Comparison of ENCODE assay signal across 34 cellular contexts in the genomic region with DNA sequence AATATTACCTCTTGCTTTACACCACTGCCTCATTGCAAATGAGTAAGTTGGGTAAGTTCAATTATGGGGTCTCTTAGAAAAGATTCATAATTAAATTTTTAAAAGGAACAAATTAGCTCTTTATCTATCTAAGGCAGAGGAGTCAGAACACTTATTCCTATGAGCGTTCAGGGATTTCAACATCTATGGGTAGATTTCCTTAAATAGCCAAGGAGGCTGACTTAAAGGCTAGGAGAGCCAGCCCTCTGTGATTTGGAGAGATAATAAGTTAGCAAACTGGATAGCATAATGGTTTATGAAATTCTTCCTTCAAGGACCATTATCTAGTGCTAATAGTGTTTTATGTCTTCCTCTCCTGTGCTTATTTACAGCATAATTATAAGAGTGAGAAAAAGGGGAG.
"Had no signal": no experiment of that assay in that cellular context is flagged by ENCODE, and none has a peak within 500 bp of the region (broad histone marks: within the 10 kb centered on the region; RNA-seq: fewer than 3 reads in every experiment).

No MANE protein-coding gene starts in this region.

- H3K9me3 ChIP-seq: adrenal gland, body of pancreas, esophagus muscularis mucosa, gastrocnemius medialis, heart left ventricle had no signal

- H3K27me3 ChIP-seq: adrenal gland, body of pancreas, esophagus muscularis mucosa, gastrocnemius medialis, heart left ventricle had no signal

- H3K36me3 ChIP-seq: adrenal gland, esophagus muscularis mucosa, gastrocnemius medialis, heart left ventricle had no signal

- H3K27ac ChIP-seq: adrenal gland, body of pancreas, esophagus muscularis mucosa, foreskin keratinocyte, heart left ventricle had no signal

- H3K4me3 ChIP-seq: adrenal gland, body of pancreas, esophagus muscularis mucosa, gastrocnemius medialis, heart left ventricle had no signal

- H3K9me3 Mint-ChIP-seq: activated CD4-positive, alpha-beta memory T cell treated with anti-CD3 and anti-CD28 coated beads for 36 hours; activated CD4-positive, alpha-beta T cell treated with anti-CD3 and anti-CD28 coated beads, Interleukin-2, amount 10 ng/mL, durations not matched to agents 24 days and 14 days; activated naive CD4-positive, alpha-beta T cell treated with anti-CD3 and anti-CD28 coated beads for 36 hours; activated naive CD4-positive, alpha-beta T cell treated with anti-CD3 and anti-CD28 coated beads, Interleukin-2, amount 50 U/mL, for 24 hours; activated naive CD8-positive, alpha-beta T cell treated with anti-CD3 and anti-CD28 coated beads for 36 hours; activated naive CD8-positive, alpha-beta T cell treated with anti-CD3 and anti-CD28 coated beads, Interleukin-2, amount 50 U/mL, for 24 hours; activated T-helper 1 cell treated with anti-CD3 and anti-CD28 coated beads, Interleukin-12 subunit alpha, Interleukin-12 subunit beta, Interleukin-2, Interleukin-4 antibody, amounts not matched to agents 30 ng/mL and 10 ng/mL and 1 ng/mL, durations not matched to agents 14 hours and 24 hours and 36 hours; activated T-helper 2 cell treated with anti-CD3 and anti-CD28 coated beads, Interferon-gamma antibody, Interleukin-2, Interleukin-4, amounts not matched to agents 10 μg/mL and 5 μg/mL and 100 μg/mL, durations not matched to agents 14 hours and 24 hours and 36 hours; effector memory CD8-positive, alpha-beta T cell; T-helper 2 cell treated with Interferon-gamma antibody and Interleukin-4, amounts not matched to agents 5 μg/mL and 100 μg/mL, for 36 hours had no signal

- ATAC-seq: activated CD4-positive, alpha-beta T cell treated with anti-CD3 and anti-CD28 coated beads for 36 hours; activated CD8-positive, alpha-beta memory T cell treated with anti-CD3 and anti-CD28 coated beads, Interleukin-2, amount 10 ng/mL, durations not matched to agents 7 days and 5 days; activated CD8-positive, alpha-beta T cell treated with anti-CD3 and anti-CD28 coated beads, Interleukin-2, amount 10 ng/mL, durations not matched to agents 7 days and 5 days; activated naive CD8-positive, alpha-beta T cell treated with anti-CD3 and anti-CD28 coated beads, Interleukin-2, amount 50 U/mL, for 24 hours; body of pancreas; effector memory CD8-positive, alpha-beta T cell; foreskin keratinocyte; heart left ventricle; T-helper 17 cell had no signal

- H3K36me3 Mint-ChIP-seq: activated CD4-positive, alpha-beta memory T cell treated with anti-CD3 and anti-CD28 coated beads for 36 hours; activated CD8-positive, alpha-beta memory T cell treated with anti-CD3 and anti-CD28 coated beads, Interleukin-2, amount 10 ng/mL, durations not matched to agents 7 days and 5 days; activated naive CD4-positive, alpha-beta T cell treated with anti-CD3 and anti-CD28 coated beads, Interleukin-2, amount 50 U/mL, for 24 hours; activated naive CD8-positive, alpha-beta T cell treated with anti-CD3 and anti-CD28 coated beads for 36 hours had no signal

- H3K4me1 ChIP-seq: adrenal gland, body of pancreas, foreskin keratinocyte, heart left ventricle had no signal

- H3K4me1 Mint-ChIP-seq: activated naive CD4-positive, alpha-beta T cell treated with anti-CD3 and anti-CD28 coated beads, Interleukin-2, amount 50 U/mL, for 24 hours; T-helper 17 cell had no signal

- H3K4me3 Mint-ChIP-seq: activated CD4-positive, alpha-beta memory T cell treated with anti-CD3 and anti-CD28 coated beads for 36 hours; activated CD4-positive, alpha-beta T cell treated with anti-CD3 and anti-CD28 coated beads for 36 hours; activated CD4-positive, alpha-beta T cell treated with anti-CD3 and anti-CD28 coated beads, Interleukin-2, amount 10 ng/mL, durations not matched to agents 24 days and 14 days; activated CD8-positive, alpha-beta memory T cell treated with anti-CD3 and anti-CD28 coated beads, Interleukin-2, amount 10 ng/mL, durations not matched to agents 7 days and 5 days; activated CD8-positive, alpha-beta T cell treated with anti-CD3 and anti-CD28 coated beads, Interleukin-2, amount 10 ng/mL, durations not matched to agents 7 days and 5 days; activated naive CD4-positive, alpha-beta T cell treated with anti-CD3 and anti-CD28 coated beads for 36 hours; activated naive CD4-positive, alpha-beta T cell treated with anti-CD3 and anti-CD28 coated beads, Interleukin-2, amount 50 U/mL, for 24 hours; activated naive CD8-positive, alpha-beta T cell treated with anti-CD3 and anti-CD28 coated beads for 36 hours; activated naive CD8-positive, alpha-beta T cell treated with anti-CD3 and anti-CD28 coated beads, Interleukin-2, amount 50 U/mL, for 24 hours; activated T-helper 1 cell treated with anti-CD3 and anti-CD28 coated beads, Interleukin-12 subunit alpha, Interleukin-12 subunit beta, Interleukin-2, Interleukin-4 antibody, amounts not matched to agents 30 ng/mL and 10 ng/mL and 1 ng/mL, durations not matched to agents 14 hours and 24 hours and 36 hours; effector memory CD8-positive, alpha-beta T cell; T-helper 17 cell; T-helper 2 cell treated with Interferon-gamma antibody and Interleukin-4, amounts not matched to agents 5 μg/mL and 100 μg/mL, for 36 hours had no signal

- DNase-seq: activated CD4-positive, alpha-beta memory T cell treated with anti-CD3 and anti-CD28 coated beads for 36 hours; activated CD4-positive, alpha-beta T cell treated with anti-CD3 and anti-CD28 coated beads for 36 hours; activated CD4-positive, alpha-beta T cell treated with anti-CD3 and anti-CD28 coated beads, Interleukin-2, amount 10 ng/mL, durations not matched to agents 24 days and 14 days; activated CD4-positive, CD25-positive, alpha-beta regulatory T cell; activated CD4-positive, CD25-positive, alpha-beta regulatory T cell treated with anti-CD3 and anti-CD28 coated beads, Interleukin-2, amount 50 U/mL, for 72 hours; activated CD8-positive, alpha-beta memory T cell treated with anti-CD3 and anti-CD28 coated beads, Interleukin-2, amount 10 ng/mL, durations not matched to agents 7 days and 5 days; activated CD8-positive, alpha-beta memory T cell treated with anti-CD3 and anti-CD28 coated beads, Interleukin-2, amount 50 U/mL, for 4 hours; activated CD8-positive, alpha-beta T cell treated with anti-CD3 and anti-CD28 coated beads, Interleukin-2, amount 10 ng/mL, durations not matched to agents 7 days and 5 days; activated effector memory CD4-positive, alpha-beta T cell treated with anti-CD3 and anti-CD28 coated beads, Interleukin-2, amount 50 U/mL, for 16 hours; activated naive CD4-positive, alpha-beta T cell treated with anti-CD3 and anti-CD28 coated beads for 36 hours; activated naive CD8-positive, alpha-beta T cell treated with anti-CD3 and anti-CD28 coated beads for 36 hours; activated naive CD8-positive, alpha-beta T cell treated with anti-CD3 and anti-CD28 coated beads, Interleukin-2, amount 50 U/mL, for 24 hours; activated T-cell treated with anti-CD3 and anti-CD28 coated beads, Interleukin-2, amount 50 U/mL, for 1 hour; activated T-cell treated with anti-CD3 and anti-CD28 coated beads, Interleukin-2, amount 50 U/mL, for 48 hours; adrenal gland; amygdala; aorta; body of pancreas; cortex of kidney; dermis blood vessel endothelial cell; effector CD4-positive, alpha-beta T cell; effector memory CD8-positive, alpha-beta T cell; erythroblast; foreskin keratinocyte; gastrocnemius medialis; glutamatergic neuron; heart left ventricle; T-helper 17 cell; T1000 had no signal

- H3K27ac Mint-ChIP-seq: activated CD4-positive, alpha-beta memory T cell treated with anti-CD3 and anti-CD28 coated beads for 36 hours; activated CD4-positive, alpha-beta T cell treated with anti-CD3 and anti-CD28 coated beads for 36 hours; activated CD4-positive, alpha-beta T cell treated with anti-CD3 and anti-CD28 coated beads, Interleukin-2, amount 10 ng/mL, durations not matched to agents 24 days and 14 days; activated CD8-positive, alpha-beta memory T cell treated with anti-CD3 and anti-CD28 coated beads, Interleukin-2, amount 10 ng/mL, durations not matched to agents 7 days and 5 days; activated CD8-positive, alpha-beta T cell treated with anti-CD3 and anti-CD28 coated beads, Interleukin-2, amount 10 ng/mL, durations not matched to agents 7 days and 5 days; activated naive CD4-positive, alpha-beta T cell treated with anti-CD3 and anti-CD28 coated beads for 36 hours; activated naive CD4-positive, alpha-beta T cell treated with anti-CD3 and anti-CD28 coated beads, Interleukin-2, amount 50 U/mL, for 24 hours; activated naive CD8-positive, alpha-beta T cell treated with anti-CD3 and anti-CD28 coated beads for 36 hours; activated naive CD8-positive, alpha-beta T cell treated with anti-CD3 and anti-CD28 coated beads, Interleukin-2, amount 50 U/mL, for 24 hours; activated T-helper 1 cell treated with anti-CD3 and anti-CD28 coated beads, Interleukin-12 subunit alpha, Interleukin-12 subunit beta, Interleukin-2, Interleukin-4 antibody, amounts not matched to agents 30 ng/mL and 10 ng/mL and 1 ng/mL, durations not matched to agents 14 hours and 24 hours and 36 hours; activated T-helper 2 cell treated with anti-CD3 and anti-CD28 coated beads, Interferon-gamma antibody, Interleukin-2, Interleukin-4, amounts not matched to agents 10 μg/mL and 5 μg/mL and 100 μg/mL, durations not matched to agents 14 hours and 24 hours and 36 hours; effector memory CD8-positive, alpha-beta T cell; T-helper 17 cell; T-helper 2 cell treated with Interferon-gamma antibody and Interleukin-4, amounts not matched to agents 5 μg/mL and 100 μg/mL, for 36 hours had no signal
